ENCODE assay signal across 18 cellular contexts in genomic region chr14:103633391-103633790, GRCh38. TPM values are rescaled to one million over a fixed set of nuclear protein-coding genes. Genes with fewer than 3 reads are reported as not detected.
DNase-seq lines count a peak whose midpoint lies in the region; ATAC-seq lines count a peak whose summit lies in the region.
"Had no signal": no experiment of that assay in that cellular context is flagged by ENCODE, and none has a peak within 500 bp of the region (broad histone marks: within the 10 kb centered on the region; RNA-seq: fewer than 3 reads in every experiment).

No MANE protein-coding gene starts in this region.

- H3K9me3 ChIP-seq in skeletal muscle satellite cell (replicated peaks; ENCODE audit: low read length): no peaks in the 10 kb centered on the region
- H3K9me3 ChIP-seq: lower lobe of right lung had no signal

- no peak overlapping the region for H3K4me3 Mint-ChIP-seq in activated naive CD4-positive, alpha-beta T cell treated with anti-CD3 and anti-CD28 coated beads, Interleukin-2, amount 50 U/mL, for 24 hours
- H3K4me3 Mint-ChIP-seq: central memory CD8-positive, alpha-beta T cell had no signal

- peak overlapping the region; percentile 7 for H3K4me2 ChIP-seq in skeletal muscle satellite cell (ENCODE audit: low read length)

- H3K27me3 Mint-ChIP-seq in activated naive CD4-positive, alpha-beta T cell treated with anti-CD3 and anti-CD28 coated beads, Interleukin-2, amount 50 U/mL, for 24 hours: no peaks in the 10 kb centered on the region
- H3K27me3 Mint-ChIP-seq: central memory CD8-positive, alpha-beta T cell had no signal

- H3K4me1 ChIP-seq in skeletal muscle satellite cell (ENCODE audit: control insufficient read depth, insufficient read depth, low read length): peaks cover 29% of the 10 kb centered on the region

- peak overlapping the region; percentile 33 for H3K27ac ChIP-seq in epithelial cell of prostate
- H3K27ac ChIP-seq: lower lobe of right lung had no signal

- H3K4me1 Mint-ChIP-seq in activated naive CD4-positive, alpha-beta T cell treated with anti-CD3 and anti-CD28 coated beads, Interleukin-2, amount 50 U/mL, for 24 hours: peaks cover 62% of the 10 kb centered on the region

- H3K36me3 Mint-ChIP-seq in activated naive CD4-positive, alpha-beta T cell treated with anti-CD3 and anti-CD28 coated beads, Interleukin-2, amount 50 U/mL, for 24 hours: peaks cover 2% of the 10 kb centered on the region

- H3K9ac ChIP-seq in skeletal muscle satellite cell (ENCODE audit: low read depth, low read length): no peak overlapping the region

- H3K9me3 Mint-ChIP-seq in activated naive CD4-positive, alpha-beta T cell treated with anti-CD3 and anti-CD28 coated beads, Interleukin-2, amount 50 U/mL, for 24 hours: no peaks in the 10 kb centered on the region
- H3K9me3 Mint-ChIP-seq: central memory CD8-positive, alpha-beta T cell had no signal

- H3K4me3 ChIP-seq in skeletal muscle satellite cell (ENCODE audit: low read length): no peak overlapping the region
- H3K4me3 ChIP-seq: lower lobe of right lung had no signal

- peak overlapping the region; percentile 35 for H3K27ac Mint-ChIP-seq in activated naive CD4-positive, alpha-beta T cell treated with anti-CD3 and anti-CD28 coated beads, Interleukin-2, amount 50 U/mL, for 24 hours

- no peaks in the 10 kb centered on the region for H3K27me3 ChIP-seq in skeletal muscle satellite cell (ENCODE audit: control insufficient read depth, insufficient read depth, low read length)

- ATAC-seq in HG03280 (IDR thresholded peaks at IDR 0.05; ENCODE audit: unreplicated experiment): no peak
- ATAC-seq in HG03108 (IDR thresholded peaks at IDR 0.05; ENCODE audit: unreplicated experiment): no peak
- ATAC-seq: lower lobe of right lung had no signal

- DNase-seq in activated naive CD4-positive, alpha-beta T cell treated with Interleukin-2 at 50 U/mL for 16 hours: no peak
- peak; percentile 88 for DNase-seq in NCI-H82 (lab: John Stamatoyannopoulos, UW)
- no peak for DNase-seq in epithelial cell of prostate (ENCODE audit: low read depth, low spot score)
- DNase-seq in NCI-H510A (lab: John Stamatoyannopoulos, UW): no peak
- DNase-seq: ACHN; activated CD4-positive, alpha-beta T cell treated with anti-CD3 and anti-CD28 coated beads, Interleukin-2, amount 50 U/mL, for 48 hours; DND-41; effector CD4-positive, alpha-beta T cell; head of caudate nucleus; lower lobe of right lung; NK-92 treated with Interleukin-12 subunit alpha and Interleukin-12 subunit beta, amount 100 ng/mL, for 24 hours; stimulated activated CD4-positive, alpha-beta T cell treated with anti-CD3 and anti-CD28 coated beads, Interleukin-12 subunit alpha, Interleukin-12 subunit beta, amount 100 ng/mL, for 4 hours; SW 1271 had no signal

- H3K36me3 ChIP-seq in skeletal muscle satellite cell (ENCODE audit: insufficient read depth, low read length): peaks cover 10% of the 10 kb centered on the region

RNA-seq across cellular contexts. Expression of gene KLC1, which starts 4.4 kb away (rescaled TPM):
- total RNA-seq in skeletal muscle satellite cell (2012; rRNA removed): 152 and 168 TPM in 2 replicates
